11 cellular contexts compared by ENCODE assay signal in the genomic region with DNA sequence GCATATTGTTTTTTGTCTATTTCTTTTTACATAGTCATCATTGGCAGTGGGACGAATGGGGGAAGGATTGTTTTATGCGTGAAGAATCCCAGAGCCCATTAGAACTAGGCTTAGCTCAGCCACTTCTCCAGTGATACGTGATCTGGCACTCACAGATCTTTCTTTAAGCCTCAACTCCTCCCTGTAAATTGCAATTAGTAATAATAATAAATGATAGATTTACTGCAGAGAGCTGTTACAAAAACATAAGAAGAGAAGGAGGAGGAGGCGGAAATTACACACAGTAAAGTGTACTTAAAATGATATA.
DNase-seq lines count a peak whose midpoint lies in the region; ATAC-seq, FAIRE-seq and TF ChIP-seq lines count a peak whose summit lies in the region.
"Had no signal": no experiment of that assay in that cellular context is flagged by ENCODE, and none has a peak within 500 bp of the region (broad histone marks: within the 10 kb centered on the region; RNA-seq: fewer than 3 reads in every experiment).

No MANE protein-coding gene starts in this region.

- dilution Hi-C loops in endothelial cell of umbilical vein (cut with MboI; ENCODE audit: extremely low pct_ligation_motif_present, low sequenced_read_pairs), result no loop called here

- POLR2A ChIA-PET in endothelial cell of umbilical vein (lab: Charles Lee), result no interaction called here

- H2AFZ ChIP-seq in endothelial cell of umbilical vein (ENCODE audit: low read depth, low read length), result peak overlapping the region; percentile 46

- TF ChIP-seq CTCF in endothelial cell of umbilical vein (IDR thresholded peaks at IDR 0.05; ENCODE audit: extremely low read depth in 1 of 2, insufficient read depth in 1 of 2, low read depth in 1 of 2, low read length in 2 of 2), result no peak
- TF ChIP-seq CTCF in right atrium auricular region (IDR thresholded peaks at IDR 0.05), result no peak

- in situ Hi-C loops in ACHN (cut with HindIII; ENCODE audit: low pct_ligation_motif_present, low pct_unique_long_range_greater_than_20kb, low sequenced_read_pairs), result no loop called here

- no peak overlapping the region for H3K27ac ChIP-seq in endothelial cell of umbilical vein (ENCODE audit: insufficient read depth, low read depth, low read length)
- H3K27ac ChIP-seq in right atrium auricular region, result no peak overlapping the region
- H3K27ac ChIP-seq: thyroid gland had no signal

- H3K4me2 ChIP-seq in endothelial cell of umbilical vein (ENCODE audit: insufficient read depth, low read length), result peak overlapping the region; percentile 5

- H3K36me3 ChIP-seq in endothelial cell of umbilical vein (ENCODE audit: control insufficient read depth in 2 of 2, extremely low read depth in 1 of 2, insufficient read depth in 2 of 2, low read length in 2 of 2), result no peaks in the 10 kb centered on the region
- no peaks in the 10 kb centered on the region for H3K36me3 ChIP-seq in right atrium auricular region
- H3K36me3 ChIP-seq: thyroid gland had no signal

- no peak for DNase-seq in endothelial cell of umbilical vein (ENCODE audit: low read depth, low spot score)
- no peak for DNase-seq in right atrium auricular region (ENCODE audit: low spot score)
- DNase-seq in foreskin melanocyte, result no peak
- no peak for DNase-seq in ACHN
- DNase-seq: kidney had no signal

- no peaks in the 10 kb centered on the region for H3K9me3 ChIP-seq in endothelial cell of umbilical vein (replicated peaks; ENCODE audit: control insufficient read depth, insufficient read depth, low read length)
- no peaks in the 10 kb centered on the region for H3K9me3 ChIP-seq in right atrium auricular region
- H3K9me3 ChIP-seq: thyroid gland had no signal

- no peak for FAIRE-seq in endothelial cell of umbilical vein (lab: Jason Lieb, UNC)
- FAIRE-seq: kidney had no signal

- TF ChIP-seq POLR2A in endothelial cell of umbilical vein (IDR thresholded peaks at IDR 0.05; ENCODE audit: low read depth, low read length), result no peak

- H3K27me3 ChIP-seq in endothelial cell of umbilical vein (ENCODE audit: control insufficient read depth in 2 of 2, insufficient read depth in 2 of 2, low read length in 2 of 2) (peaks cover 0 to 2% of the 10 kb centered on the region in 2 experiments), right atrium auricular region (no peaks in the 10 kb centered on the region)
- H3K27me3 ChIP-seq: thyroid gland had no signal

- BruUV-seq in endothelial cell of umbilical vein (replicated peaks; lab: Mats Ljungman, UMichigan), result no TSS peak

- H3K9me1 ChIP-seq in endothelial cell of umbilical vein (replicated peaks; ENCODE audit: control insufficient read depth, extremely low read depth, insufficient read depth, low read length), result no peaks in the 10 kb centered on the region

- ATAC-seq in GM18498 (IDR thresholded peaks at IDR 0.05; ENCODE audit: unreplicated experiment) (peak; percentile 30), GM21390 (IDR thresholded peaks at IDR 0.05; ENCODE audit: unreplicated experiment) (peak; percentile 25), HG02981 (IDR thresholded peaks at IDR 0.05; ENCODE audit: unreplicated experiment) (peak; percentile 9), GM19455 (IDR thresholded peaks at IDR 0.05; ENCODE audit: unreplicated experiment) (no peak)
- ATAC-seq: activated CD8-positive, alpha-beta T cell treated with anti-CD3 and anti-CD28 coated beads, Interleukin-2, amount 10 ng/mL, durations not matched to agents 7 days and 5 days had no signal

- H3K4me3 ChIP-seq in endothelial cell of umbilical vein (replicated peaks in 1 of 3; ENCODE audit: insufficient read depth in 1 of 3, low read depth in 1 of 3, low read length in 3 of 3), result no peak overlapping the region
- no peak overlapping the region for H3K4me3 ChIP-seq in right atrium auricular region
- H3K4me3 ChIP-seq: thyroid gland had no signal

- H3K4me1 ChIP-seq in endothelial cell of umbilical vein (ENCODE audit: control insufficient read depth, extremely low read depth, insufficient read depth, low read length) (peaks cover 2% of the 10 kb centered on the region), right atrium auricular region (no peaks in the 10 kb centered on the region)
- H3K4me1 ChIP-seq: thyroid gland had no signal

- intact Hi-C loops in endothelial cell of umbilical vein (cut with micrococcal nuclease), result loop anchor here (1.0 kb wide), 4 partner anchors 631 to 1456 kb away; no protein-coding TSS in a partner anchor

- CTCF ChIA-PET in endothelial cell of umbilical vein (lab: Charles Lee), result interaction anchor here (0.9 to 2.9 kb wide), 10 partner anchors 8 to 1932 kb away, joined by 3 to 54 read pairs (median 6); no protein-coding TSS in a partner anchor

- H4K20me1 ChIP-seq in endothelial cell of umbilical vein (replicated peaks; ENCODE audit: control insufficient read depth, extremely low read depth, insufficient read depth, low read length), result no peaks in the 10 kb centered on the region

- no peaks in the 10 kb centered on the region for H3K79me2 ChIP-seq in endothelial cell of umbilical vein (ENCODE audit: control insufficient read depth, insufficient read depth, low read length)

- H3K9ac ChIP-seq in endothelial cell of umbilical vein (replicated peaks; ENCODE audit: extremely low read depth, insufficient read depth, low read length), result no peak overlapping the region

TF ChIP-seq in endothelial cell of umbilical vein, 7 proteins besides CTCF, POLR2A, EP300 and RAD21:
- no peak for TF ChIP-seq GATA2 (IDR thresholded peaks at IDR 0.05; ENCODE audit: insufficient read depth, insufficient read length, low read depth, low read length)
- no peak for TF ChIP-seq JUN (IDR thresholded peaks at IDR 0.05; ENCODE audit: borderline replicate concordance, insufficient read depth, insufficient read length, low read depth)
- no peak for TF ChIP-seq POLR2AphosphoS5 (IDR thresholded peaks at IDR 0.05; ENCODE audit: insufficient read depth, low read depth, low read length)
- no peak for TF ChIP-seq FOS (IDR thresholded peaks at IDR 0.05; ENCODE audit: borderline replicate concordance, insufficient read depth, low read length)
- TF ChIP-seq EZH2 (IDR thresholded peaks at IDR 0.05; ENCODE audit: borderline replicate concordance, low read depth, low read length, severe bottlenecking), result no peak
- TF ChIP-seq, protein P1, sequence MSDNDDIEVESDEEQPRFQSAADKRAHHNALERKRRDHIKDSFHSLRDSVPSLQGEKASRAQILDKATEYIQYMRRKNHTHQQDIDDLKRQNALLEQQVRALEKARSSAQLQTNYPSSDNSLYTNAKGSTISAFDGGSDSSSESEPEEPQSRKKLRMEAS (IDR thresholded peaks at IDR 0.05; ENCODE audit: insufficient read depth, insufficient read length), result no peak
